1 cellular context compared by ENCODE assay signal in the genomic region with DNA sequence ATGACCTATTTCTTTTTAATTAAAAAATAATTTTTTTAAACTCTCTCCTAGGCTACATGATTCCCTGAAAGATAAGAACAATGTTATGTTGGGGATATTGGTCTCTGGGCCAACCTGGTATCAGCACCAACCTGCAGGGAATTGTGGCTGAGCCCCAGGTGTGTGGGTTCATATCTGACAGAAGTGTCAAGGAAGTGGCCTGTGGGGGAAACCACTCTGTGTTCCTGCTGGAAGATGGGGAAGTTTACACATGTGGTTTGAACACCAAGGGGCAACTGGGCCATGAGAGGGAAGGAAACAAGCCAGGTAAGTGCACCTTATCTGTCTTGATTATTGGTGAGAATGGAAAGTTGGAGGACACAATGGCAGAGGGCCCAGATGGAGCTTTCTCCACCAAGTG.
TF ChIP-seq lines count a peak whose summit lies in the region.

No MANE protein-coding gene starts in this region.

TF ChIP-seq in GM23338, 12 proteins besides CTCF, POLR2A, EP300 and RAD21 (continued from another document):
- TF ChIP-seq, protein P1, sequence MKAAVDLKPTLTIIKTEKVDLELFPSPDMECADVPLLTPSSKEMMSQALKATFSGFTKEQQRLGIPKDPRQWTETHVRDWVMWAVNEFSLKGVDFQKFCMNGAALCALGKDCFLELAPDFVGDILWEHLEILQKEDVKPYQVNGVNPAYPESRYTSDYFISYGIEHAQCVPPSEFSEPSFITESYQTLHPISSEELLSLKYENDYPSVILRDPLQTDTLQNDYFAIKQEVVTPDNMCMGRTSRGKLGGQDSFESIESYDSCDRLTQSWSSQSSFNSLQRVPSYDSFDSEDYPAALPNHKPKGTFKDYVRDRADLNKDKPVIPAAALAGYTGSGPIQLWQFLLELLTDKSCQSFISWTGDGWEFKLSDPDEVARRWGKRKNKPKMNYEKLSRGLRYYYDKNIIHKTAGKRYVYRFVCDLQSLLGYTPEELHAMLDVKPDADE (IDR thresholded peaks at IDR 0.05), result no peak
- TF ChIP-seq POLR2AphosphoS5 (IDR thresholded peaks at IDR 0.05; ENCODE audit: low read depth), result no peak
- TF ChIP-seq JUNB (IDR thresholded peaks at IDR 0.05; ENCODE audit: unreplicated experiment), result no peak
- no peak for TF ChIP-seq NANOG (IDR thresholded peaks at IDR 0.05; ENCODE audit: borderline replicate concordance)
